Comparison of ENCODE assay signal across 25 cellular contexts in the genomic region with DNA sequence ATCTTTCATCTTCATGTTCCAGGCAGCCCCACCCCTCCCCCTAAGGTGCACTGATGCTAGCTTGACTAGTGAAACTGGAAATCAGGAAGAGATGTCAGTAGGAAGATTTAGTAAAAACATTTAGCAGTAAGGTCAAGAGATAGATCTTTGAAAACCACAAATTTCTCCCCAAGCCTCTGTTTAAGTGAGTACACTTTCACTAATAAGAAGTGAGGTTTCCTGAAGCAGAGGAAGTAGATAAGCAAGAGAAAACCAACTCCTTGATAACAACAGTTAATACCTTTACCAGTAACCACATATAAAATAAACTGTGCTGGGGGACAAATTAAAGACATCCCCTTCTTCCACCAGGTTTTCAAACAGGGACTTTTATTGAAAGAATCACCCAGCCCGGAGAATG.
"Had no signal": no experiment of that assay in that cellular context is flagged by ENCODE, and none has a peak within 500 bp of the region (broad histone marks: within the 10 kb centered on the region; RNA-seq: fewer than 3 reads in every experiment).

No MANE protein-coding gene starts in this region.

- H3K9me3 Mint-ChIP-seq: activated CD4-positive, alpha-beta T cell treated with anti-CD3 and anti-CD28 coated beads, Interleukin-2, amount 10 ng/mL, durations not matched to agents 24 days and 14 days; activated T-helper 1 cell treated with anti-CD3 and anti-CD28 coated beads, Interleukin-12 subunit alpha, Interleukin-12 subunit beta, Interleukin-2, Interleukin-4 antibody, amounts not matched to agents 30 ng/mL and 10 ng/mL and 1 ng/mL, durations not matched to agents 14 hours and 24 hours and 36 hours; neural progenitor cell had no signal

- DNase-seq: activated CD4-positive, alpha-beta T cell treated with anti-CD3 and anti-CD28 coated beads, Interleukin-2, amount 10 ng/mL, durations not matched to agents 24 days and 14 days; activated CD8-positive, alpha-beta T cell treated with anti-CD3 and anti-CD28 coated beads, Interleukin-2, amount 10 ng/mL, durations not matched to agents 7 days and 5 days; activated gamma-delta T cell; aorta; brain microvascular endothelial cell; central memory CD4-positive, alpha-beta T cell; dermis blood vessel endothelial cell; effector CD8-positive, alpha-beta T cell; foreskin keratinocyte; kidney glomerular epithelial cell; left lung; naive thymus-derived CD4-positive, alpha-beta T cell; posterior cingulate gyrus; small intestine; stimulated activated CD4-positive, alpha-beta T cell treated with anti-CD3 and anti-CD28 coated beads, Interleukin-2, amount 100 ng/mL, for 24 hours; T-helper 9 cell; transverse colon had no signal

- H3K4me1 Mint-ChIP-seq: activated CD4-positive, alpha-beta T cell treated with anti-CD3 and anti-CD28 coated beads, Interleukin-2, amount 10 ng/mL, durations not matched to agents 24 days and 14 days; activated naive CD4-positive, alpha-beta T cell treated with anti-CD3 and anti-CD28 coated beads, Interleukin-2, amount 50 U/mL, for 24 hours; naive thymus-derived CD4-positive, alpha-beta T cell; stimulated activated effector memory CD8-positive, alpha-beta T cell treated with anti-CD3 and anti-CD28 coated beads, Interleukin-12 subunit alpha, Interleukin-12 subunit beta, amount 100 ng/mL, for 72 hours had no signal

- H3K27me3 Mint-ChIP-seq: activated CD4-positive, alpha-beta T cell treated with anti-CD3 and anti-CD28 coated beads, Interleukin-2, amount 10 ng/mL, durations not matched to agents 24 days and 14 days had no signal

- H3K4me3 ChIP-seq: left lung, lung, neural progenitor cell, transverse colon had no signal

- H3K36me3 Mint-ChIP-seq: activated naive CD4-positive, alpha-beta T cell treated with anti-CD3 and anti-CD28 coated beads, Interleukin-2, amount 50 U/mL, for 24 hours; naive thymus-derived CD4-positive, alpha-beta T cell; neural progenitor cell; stimulated activated effector memory CD8-positive, alpha-beta T cell treated with anti-CD3 and anti-CD28 coated beads, Interleukin-12 subunit alpha, Interleukin-12 subunit beta, amount 100 ng/mL, for 72 hours had no signal

- H3K36me3 ChIP-seq: brain microvascular endothelial cell, left lung, neural progenitor cell, transverse colon had no signal

- H2AFZ ChIP-seq: neural progenitor cell had no signal

- ATAC-seq: activated CD4-positive, CD25-positive, alpha-beta regulatory T cell treated with anti-CD3 and anti-CD28 coated beads, Interleukin-2, amount 50 U/mL, for 24 hours; activated CD8-positive, alpha-beta T cell treated with anti-CD3 and anti-CD28 coated beads, Interleukin-2, amount 10 ng/mL, durations not matched to agents 7 days and 5 days; foreskin keratinocyte; left lung; naive thymus-derived CD4-positive, alpha-beta T cell; sciatic nerve; stimulated activated effector memory CD8-positive, alpha-beta T cell treated with anti-CD3 and anti-CD28 coated beads, Interleukin-12 subunit alpha, Interleukin-12 subunit beta, amount 100 ng/mL, for 72 hours had no signal

- H3K27ac ChIP-seq: brain microvascular endothelial cell, foreskin keratinocyte, left lung, neural progenitor cell, transverse colon, VCaP had no signal

- H3K27me3 ChIP-seq: brain microvascular endothelial cell, left lung, neural progenitor cell, transverse colon had no signal

- H3K9me3 ChIP-seq: left lung, transverse colon had no signal

- H3K27ac Mint-ChIP-seq: activated CD4-positive, alpha-beta T cell treated with anti-CD3 and anti-CD28 coated beads, Interleukin-2, amount 10 ng/mL, durations not matched to agents 24 days and 14 days; activated CD8-positive, alpha-beta T cell treated with anti-CD3 and anti-CD28 coated beads, Interleukin-2, amount 10 ng/mL, durations not matched to agents 7 days and 5 days; activated naive CD4-positive, alpha-beta T cell treated with anti-CD3 and anti-CD28 coated beads, Interleukin-2, amount 50 U/mL, for 24 hours; activated T-helper 1 cell treated with anti-CD3 and anti-CD28 coated beads, Interleukin-12 subunit alpha, Interleukin-12 subunit beta, Interleukin-2, Interleukin-4 antibody, amounts not matched to agents 30 ng/mL and 10 ng/mL and 1 ng/mL, durations not matched to agents 14 hours and 24 hours and 36 hours; neural progenitor cell; stimulated activated effector memory CD8-positive, alpha-beta T cell treated with anti-CD3 and anti-CD28 coated beads, Interleukin-12 subunit alpha, Interleukin-12 subunit beta, amount 100 ng/mL, for 72 hours had no signal

- H3K4me3 Mint-ChIP-seq: activated CD4-positive, alpha-beta T cell treated with anti-CD3 and anti-CD28 coated beads, Interleukin-2, amount 10 ng/mL, durations not matched to agents 24 days and 14 days; activated CD8-positive, alpha-beta T cell treated with anti-CD3 and anti-CD28 coated beads, Interleukin-2, amount 10 ng/mL, durations not matched to agents 7 days and 5 days; activated naive CD4-positive, alpha-beta T cell treated with anti-CD3 and anti-CD28 coated beads, Interleukin-2, amount 50 U/mL, for 24 hours; activated T-helper 1 cell treated with anti-CD3 and anti-CD28 coated beads, Interleukin-12 subunit alpha, Interleukin-12 subunit beta, Interleukin-2, Interleukin-4 antibody, amounts not matched to agents 30 ng/mL and 10 ng/mL and 1 ng/mL, durations not matched to agents 14 hours and 24 hours and 36 hours; naive thymus-derived CD4-positive, alpha-beta T cell; neural progenitor cell; stimulated activated effector memory CD8-positive, alpha-beta T cell treated with anti-CD3 and anti-CD28 coated beads, Interleukin-12 subunit alpha, Interleukin-12 subunit beta, amount 100 ng/mL, for 72 hours had no signal

- H3K4me2 ChIP-seq: neural progenitor cell had no signal

- H3K4me1 ChIP-seq: foreskin keratinocyte, left lung had no signal

- H3K9ac ChIP-seq: neural progenitor cell had no signal
